16 cellular contexts compared by ENCODE assay signal in genomic region chr2:202060218-202060617, GRCh38. TPM values are rescaled to one million over a fixed set of nuclear protein-coding genes. Genes with fewer than 3 reads are reported as not detected.
DNase-seq lines count a peak whose midpoint lies in the region; ATAC-seq, FAIRE-seq and TF ChIP-seq lines count a peak whose summit lies in the region.
"Had no signal": no experiment of that assay in that cellular context is flagged by ENCODE, and none has a peak within 500 bp of the region (broad histone marks: within the 10 kb centered on the region; RNA-seq: fewer than 3 reads in every experiment).

No MANE protein-coding gene starts in this region.

- DNase-seq in cardiac muscle cell (ENCODE audit: low read depth in 1 of 2, low spot score in 1 of 2): no peak
- DNase-seq in Right ventricle myocardium inferior (ENCODE audit: missing footprints): no peak
- no peak for DNase-seq in epithelial cell of proximal tubule (ENCODE audit: low read depth)
- no peak for DNase-seq in kidney
- no peak for DNase-seq in stimulated activated effector memory CD8-positive, alpha-beta T cell treated with anti-CD3 and anti-CD28 coated beads, Interleukin-12 subunit alpha, Interleukin-12 subunit beta, amount 100 ng/mL, for 72 hours (ENCODE audit: low spot score in 2 of 2)
- no peak for DNase-seq in OCI-M2 (lab: John Stamatoyannopoulos, UW; ENCODE audit: unreplicated experiment)
- DNase-seq: activated naive CD4-positive, alpha-beta T cell treated with anti-CD3 and anti-CD28 coated beads, Interleukin-2, amount 50 U/mL, for 16 hours; gastrocnemius medialis; NCI-H1694 treated with DMSO at 0.1 percent for 48 hours; NK-92 treated with Interleukin-12 subunit alpha and Interleukin-12 subunit beta, amount 100 ng/mL, for 24 hours had no signal

- peak; percentile 24 for TF ChIP-seq CTCF in cardiac muscle cell (IDR thresholded peaks at IDR 0.05; ENCODE audit: low read depth, low read length)
- TF ChIP-seq CTCF in OCI-LY1 (IDR thresholded peaks at IDR 0.05; ENCODE audit: low read length): peak; percentile 25; the same call in 1 of the 2 replicates
- TF ChIP-seq CTCF in epithelial cell of proximal tubule (conservative IDR thresholded peaks at IDR 0.05; ENCODE audit: low read depth, low read length): peak; percentile 42
- TF ChIP-seq CTCF in kidney (IDR thresholded peaks at IDR 0.05; ENCODE audit: borderline replicate concordance, extremely low read depth, insufficient read depth): no peak

- H3K27me3 ChIP-seq in cardiac muscle cell (no peaks in the 10 kb centered on the region), OCI-LY1 (ENCODE audit: insufficient read depth, low read length) (no peaks in the 10 kb centered on the region)
- H3K27me3 ChIP-seq: gastrocnemius medialis, tibial nerve had no signal

- H3K4me3 ChIP-seq in cardiac muscle cell (no peak overlapping the region), OCI-LY1 (ENCODE audit: low read depth, low read length, poor library complexity, severe bottlenecking) (no peak overlapping the region), epithelial cell of proximal tubule (ENCODE audit: low read depth, low read length) (no peak overlapping the region), kidney (ENCODE audit: low read length in 2 of 2) (no peak overlapping the region)
- H3K4me3 ChIP-seq: gastrocnemius medialis, skin epidermis, tibial nerve had no signal

- H3K27ac Mint-ChIP-seq in stimulated activated effector memory CD8-positive, alpha-beta T cell treated with anti-CD3 and anti-CD28 coated beads, Interleukin-12 subunit alpha, Interleukin-12 subunit beta, amount 100 ng/mL, for 72 hours: no peak overlapping the region

- no peaks in the 10 kb centered on the region for H3F3A ChIP-seq in OCI-LY1 (ENCODE audit: insufficient read depth, low read length)

- H3K27ac ChIP-seq in cardiac muscle cell: no peak overlapping the region
- no peak overlapping the region for H3K27ac ChIP-seq in OCI-LY1 (ENCODE audit: low read depth, low read length, poor library complexity, severe bottlenecking)
- no peak overlapping the region for H3K27ac ChIP-seq in kidney (ENCODE audit: low read depth in 2 of 2, low read length in 2 of 2)
- H3K27ac ChIP-seq: gastrocnemius medialis, skin epidermis, tibial nerve had no signal

- no peak overlapping the region for H3K4me2 ChIP-seq in OCI-LY1 (ENCODE audit: low read length)

- ATAC-seq in Right ventricle myocardium inferior (no peak), HG03039 (IDR thresholded peaks at IDR 0.05; ENCODE audit: unreplicated experiment) (no peak)
- no peak for ATAC-seq in stimulated activated effector memory CD8-positive, alpha-beta T cell treated with anti-CD3 and anti-CD28 coated beads, Interleukin-12 subunit alpha, Interleukin-12 subunit beta, amount 100 ng/mL, for 72 hours
- ATAC-seq: gastrocnemius medialis had no signal

- H3K4me1 ChIP-seq in cardiac muscle cell (ENCODE audit: low read depth) (no peaks in the 10 kb centered on the region), OCI-LY1 (ENCODE audit: insufficient read depth, low read length, severe bottlenecking) (no peaks in the 10 kb centered on the region), kidney (ENCODE audit: control insufficient read depth in 1 of 2, insufficient read depth in 1 of 2, low read depth in 1 of 2, low read length in 2 of 2) (no peaks in the 10 kb centered on the region)

- no peak for FAIRE-seq in kidney (lab: Jason Lieb, UNC)
- FAIRE-seq: colon had no signal

- no peaks in the 10 kb centered on the region for H4K20me1 ChIP-seq in OCI-LY1 (ENCODE audit: insufficient read depth, low read length)

- H3K9me3 Mint-ChIP-seq in stimulated activated effector memory CD8-positive, alpha-beta T cell treated with anti-CD3 and anti-CD28 coated beads, Interleukin-12 subunit alpha, Interleukin-12 subunit beta, amount 100 ng/mL, for 72 hours: no peaks in the 10 kb centered on the region

- no peaks in the 10 kb centered on the region for H3K4me1 Mint-ChIP-seq in stimulated activated effector memory CD8-positive, alpha-beta T cell treated with anti-CD3 and anti-CD28 coated beads, Interleukin-12 subunit alpha, Interleukin-12 subunit beta, amount 100 ng/mL, for 72 hours

- no peak overlapping the region for H2AFZ ChIP-seq in OCI-LY1 (ENCODE audit: low read length)

- no peak overlapping the region for H3K9ac ChIP-seq in OCI-LY1 (ENCODE audit: low read length)
- H3K9ac ChIP-seq in kidney (ENCODE audit: low read length in 2 of 2): no peak overlapping the region

- no peaks in the 10 kb centered on the region for H3K36me3 Mint-ChIP-seq in stimulated activated effector memory CD8-positive, alpha-beta T cell treated with anti-CD3 and anti-CD28 coated beads, Interleukin-12 subunit alpha, Interleukin-12 subunit beta, amount 100 ng/mL, for 72 hours

- H3K9me3 ChIP-seq in cardiac muscle cell (ENCODE audit: low read depth): no peaks in the 10 kb centered on the region
- no peaks in the 10 kb centered on the region for H3K9me3 ChIP-seq in OCI-LY1 (ENCODE audit: low read length)
- H3K9me3 ChIP-seq in kidney (ENCODE audit: control insufficient read depth in 1 of 2, low read length in 2 of 2): no peaks in the 10 kb centered on the region
- H3K9me3 ChIP-seq: gastrocnemius medialis, tibial nerve had no signal

- H3K36me3 ChIP-seq in cardiac muscle cell (no peaks in the 10 kb centered on the region), OCI-LY1 (ENCODE audit: insufficient read depth, low read length) (no peaks in the 10 kb centered on the region), kidney (ENCODE audit: control insufficient read depth in 1 of 2, insufficient read depth in 2 of 2, low read length in 2 of 2) (no peaks in the 10 kb centered on the region)
- H3K36me3 ChIP-seq: gastrocnemius medialis, tibial nerve had no signal

- H3K4me3 Mint-ChIP-seq in stimulated activated effector memory CD8-positive, alpha-beta T cell treated with anti-CD3 and anti-CD28 coated beads, Interleukin-12 subunit alpha, Interleukin-12 subunit beta, amount 100 ng/mL, for 72 hours: no peak overlapping the region

- no peaks in the 10 kb centered on the region for H3K9me2 ChIP-seq in OCI-LY1 (ENCODE audit: low read depth, low read length)

- H3K79me2 ChIP-seq in OCI-LY1 (ENCODE audit: insufficient read depth, low read length): no peaks in the 10 kb centered on the region

- intact Hi-C loops in Right ventricle myocardium inferior (cut with DNase I) (no loop called here), kidney (cut with DNase I) (no loop called here)

RNA-seq across cellular contexts. Expression of gene KIAA2012, which starts 12.8 kb away (rescaled TPM):
- total RNA-seq in cardiac muscle cell: 0.21 TPM in 1 of 2 replicates, not detected in the other
- polyA plus RNA-seq in cardiac muscle cell: 0.05 and 0.24 TPM in 2 replicates
- total RNA-seq in Right ventricle myocardium inferior: not detected
- not detected in 2 replicates for total RNA-seq in epithelial cell of proximal tubule
- not detected for total RNA-seq in kidney
- polyA plus RNA-seq in kidney (ENCODE audit: insufficient read depth, low read depth, low replicate concordance): not detected
- total RNA-seq: gastrocnemius medialis, HT1080, tibial nerve had no signal

RNA-seq across cellular contexts. Expression of gene FZD7, which starts 26.6 kb away (rescaled TPM):
- total RNA-seq in cardiac muscle cell: 21.4 and 21.8 TPM in 2 replicates
- polyA plus RNA-seq in cardiac muscle cell: 9.4 and 13.4 TPM in 2 replicates
- total RNA-seq in Right ventricle myocardium inferior: 24.2 TPM
- 34.8 and 36.6 TPM in 2 replicates for total RNA-seq in epithelial cell of proximal tubule
- total RNA-seq in kidney: 14.0 TPM
- polyA plus RNA-seq in kidney (ENCODE audit: insufficient read depth, low read depth, low replicate concordance): 5.6 TPM
